ENCODE assay signal across 30 cellular contexts in genomic region chr1:245444971-245445370, GRCh38.
"Had no signal": no experiment of that assay in that cellular context is flagged by ENCODE, and none has a peak within 500 bp of the region (broad histone marks: within the 10 kb centered on the region; RNA-seq: fewer than 3 reads in every experiment).

No MANE protein-coding gene starts in this region.

- H3K27me3 Mint-ChIP-seq: activated CD4-positive, alpha-beta memory T cell treated with anti-CD3 and anti-CD28 coated beads, Interleukin-2, amount 10 ng/mL, durations not matched to agents 7 days and 5 days; activated CD4-positive, alpha-beta T cell treated with anti-CD3 and anti-CD28 coated beads, Interleukin-2, amount 10 ng/mL, durations not matched to agents 7 days and 5 days; activated naive CD4-positive, alpha-beta T cell treated with anti-CD3 and anti-CD28 coated beads, Interleukin-2, amount 10 ng/mL, durations not matched to agents 7 days and 5 days; activated naive CD8-positive, alpha-beta T cell treated with anti-CD3 and anti-CD28 coated beads, Interleukin-2, amount 10 ng/mL, durations not matched to agents 7 days and 5 days had no signal

- H3K4me1 Mint-ChIP-seq: activated CD4-positive, alpha-beta memory T cell treated with anti-CD3 and anti-CD28 coated beads, Interleukin-2, amount 10 ng/mL, durations not matched to agents 7 days and 5 days; activated naive CD4-positive, alpha-beta T cell treated with anti-CD3 and anti-CD28 coated beads, Interleukin-2, amount 10 ng/mL, durations not matched to agents 7 days and 5 days had no signal

- H3K4me1 ChIP-seq: foreskin keratinocyte, gastrocnemius medialis had no signal

- H3K36me3 ChIP-seq: brain microvascular endothelial cell, gastrocnemius medialis, heart left ventricle had no signal

- H3K27ac Mint-ChIP-seq: activated CD4-positive, alpha-beta memory T cell treated with anti-CD3 and anti-CD28 coated beads, Interleukin-2, amount 10 ng/mL, durations not matched to agents 7 days and 5 days; activated CD4-positive, alpha-beta T cell treated with anti-CD3 and anti-CD28 coated beads, Interleukin-2, amount 10 ng/mL, durations not matched to agents 7 days and 5 days; activated naive CD4-positive, alpha-beta T cell treated with anti-CD3 and anti-CD28 coated beads, Interleukin-2, amount 10 ng/mL, durations not matched to agents 7 days and 5 days; activated naive CD4-positive, alpha-beta T cell treated with anti-CD3 and anti-CD28 coated beads, Interleukin-2, amount 50 U/mL, for 72 hours; activated naive CD8-positive, alpha-beta T cell treated with anti-CD3 and anti-CD28 coated beads, Interleukin-2, amount 10 ng/mL, durations not matched to agents 7 days and 5 days; activated T-cell treated with anti-CD3 and anti-CD28 coated beads, Interleukin-2, amount 50 U/mL, for 24 hours; activated T-cell treated with anti-CD3 and anti-CD28 coated beads, Interleukin-2, amount 50 U/mL, for 72 hours; effector memory CD8-positive, alpha-beta T cell; WTC11 had no signal

- H3K27me3 ChIP-seq: brain microvascular endothelial cell, foreskin keratinocyte, gastrocnemius medialis had no signal

- H3K4me3 Mint-ChIP-seq: activated CD4-positive, alpha-beta memory T cell treated with anti-CD3 and anti-CD28 coated beads, Interleukin-2, amount 10 ng/mL, durations not matched to agents 7 days and 5 days; activated CD4-positive, alpha-beta T cell treated with anti-CD3 and anti-CD28 coated beads, Interleukin-2, amount 10 ng/mL, durations not matched to agents 7 days and 5 days; activated naive CD4-positive, alpha-beta T cell treated with anti-CD3 and anti-CD28 coated beads, Interleukin-2, amount 10 ng/mL, durations not matched to agents 7 days and 5 days; activated naive CD8-positive, alpha-beta T cell treated with anti-CD3 and anti-CD28 coated beads, Interleukin-2, amount 10 ng/mL, durations not matched to agents 7 days and 5 days; activated T-cell treated with anti-CD3 and anti-CD28 coated beads, Interleukin-2, amount 50 U/mL, for 24 hours; activated T-cell treated with anti-CD3 and anti-CD28 coated beads, Interleukin-2, amount 50 U/mL, for 72 hours; effector memory CD8-positive, alpha-beta T cell; WTC11 had no signal

- ATAC-seq: activated naive CD4-positive, alpha-beta T cell treated with anti-CD3 and anti-CD28 coated beads, Interleukin-2, amount 50 U/mL, for 72 hours; activated T-cell treated with anti-CD3 and anti-CD28 coated beads, Interleukin-2, amount 50 U/mL, for 72 hours; effector memory CD8-positive, alpha-beta T cell; esophagus mucosa; foreskin keratinocyte; gastrocnemius medialis; heart left ventricle; WTC11 had no signal

- H3K9me3 ChIP-seq: gastrocnemius medialis had no signal

- H3K4me3 ChIP-seq: gastrocnemius medialis, heart left ventricle had no signal

- DNase-seq: activated CD4-positive, alpha-beta memory T cell treated with anti-CD3 and anti-CD28 coated beads, Interleukin-2, amount 10 ng/mL, durations not matched to agents 7 days and 5 days; activated CD4-positive, alpha-beta T cell treated with anti-CD3 and anti-CD28 coated beads for 1 hour; activated CD4-positive, alpha-beta T cell treated with anti-CD3 and anti-CD28 coated beads for 4 hours; activated CD4-positive, alpha-beta T cell treated with anti-CD3 and anti-CD28 coated beads, Interleukin-2, amount 10 ng/mL, durations not matched to agents 7 days and 5 days; activated CD4-positive, alpha-beta T cell treated with anti-CD3 and anti-CD28 coated beads, Interleukin-2, amount 50 U/mL, for 4 hours; activated CD8-positive, alpha-beta memory T cell treated with anti-CD3 and anti-CD28 coated beads, Interleukin-2, amount 50 U/mL, for 48 hours; activated gamma-delta T cell; activated naive CD4-positive, alpha-beta T cell; activated naive CD4-positive, alpha-beta T cell treated with anti-CD3 and anti-CD28 coated beads, Interleukin-2, amount 10 ng/mL, durations not matched to agents 7 days and 5 days; activated naive CD8-positive, alpha-beta T cell treated with anti-CD3 and anti-CD28 coated beads, Interleukin-2, amount 10 ng/mL, durations not matched to agents 7 days and 5 days; activated T-cell treated with anti-CD3 and anti-CD28 coated beads for 4 hours; activated T-cell treated with anti-CD3 and anti-CD28 coated beads, Interleukin-2, amount 50 U/mL, for 24 hours; activated T-cell treated with anti-CD3 and anti-CD28 coated beads, Interleukin-2, amount 50 U/mL, for 72 hours; amniotic stem cell; anterior cingulate cortex; brain microvascular endothelial cell; caudate nucleus; cortex of kidney; dermis blood vessel endothelial cell; effector CD4-positive, alpha-beta T cell; effector memory CD8-positive, alpha-beta T cell; foreskin keratinocyte; gastrocnemius medialis; glutamatergic neuron; heart left ventricle; T-helper 2 cell had no signal

- H3K27ac ChIP-seq: brain microvascular endothelial cell, foreskin keratinocyte, gastrocnemius medialis, heart left ventricle, VCaP had no signal

- H3K9me3 Mint-ChIP-seq: activated CD4-positive, alpha-beta memory T cell treated with anti-CD3 and anti-CD28 coated beads, Interleukin-2, amount 10 ng/mL, durations not matched to agents 7 days and 5 days; activated CD4-positive, alpha-beta T cell treated with anti-CD3 and anti-CD28 coated beads, Interleukin-2, amount 10 ng/mL, durations not matched to agents 7 days and 5 days; activated naive CD4-positive, alpha-beta T cell treated with anti-CD3 and anti-CD28 coated beads, Interleukin-2, amount 10 ng/mL, durations not matched to agents 7 days and 5 days; activated naive CD4-positive, alpha-beta T cell treated with anti-CD3 and anti-CD28 coated beads, Interleukin-2, amount 50 U/mL, for 72 hours; activated naive CD8-positive, alpha-beta T cell treated with anti-CD3 and anti-CD28 coated beads, Interleukin-2, amount 10 ng/mL, durations not matched to agents 7 days and 5 days; activated T-cell treated with anti-CD3 and anti-CD28 coated beads, Interleukin-2, amount 50 U/mL, for 24 hours had no signal

- H3K36me3 Mint-ChIP-seq: activated naive CD4-positive, alpha-beta T cell treated with anti-CD3 and anti-CD28 coated beads, Interleukin-2, amount 10 ng/mL, durations not matched to agents 7 days and 5 days; activated naive CD4-positive, alpha-beta T cell treated with anti-CD3 and anti-CD28 coated beads, Interleukin-2, amount 50 U/mL, for 72 hours; activated naive CD8-positive, alpha-beta T cell treated with anti-CD3 and anti-CD28 coated beads, Interleukin-2, amount 10 ng/mL, durations not matched to agents 7 days and 5 days; WTC11 had no signal
